In the genomic region with DNA sequence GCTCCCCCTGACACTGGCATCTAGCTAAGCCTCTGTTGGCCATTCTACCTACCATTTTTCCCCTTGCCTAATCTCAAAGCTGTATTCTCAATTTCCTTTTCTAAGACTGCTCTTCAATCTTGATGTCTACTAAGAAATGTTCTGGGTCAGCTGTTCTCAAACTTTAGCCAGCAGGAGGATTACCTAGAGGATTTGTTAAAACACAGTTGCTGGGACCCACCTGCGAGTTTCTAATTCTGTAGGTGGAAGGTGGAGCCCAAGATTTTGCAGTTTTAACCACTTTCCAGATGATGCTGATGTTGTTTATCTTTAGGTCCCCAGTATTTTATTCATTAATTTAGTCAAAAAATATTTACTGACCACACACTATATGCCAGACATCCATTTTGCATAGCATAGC, we compare ENCODE assay signal across 2 cellular contexts.
TF ChIP-seq lines count a peak whose summit lies in the region.

No MANE protein-coding gene starts in this region.

TF ChIP-seq in IMR-90, 13 proteins besides CTCF, POLR2A, EP300 and RAD21:
- no peak for TF ChIP-seq USF2 (IDR thresholded peaks at IDR 0.05; ENCODE audit: low read depth, low read length)
- TF ChIP-seq CEBPB (IDR thresholded peaks at IDR 0.05; ENCODE audit: low read depth, low read length) = no peak
- no peak for TF ChIP-seq BHLHE40 (IDR thresholded peaks at IDR 0.05; ENCODE audit: low read depth, low read length)
- no peak for TF ChIP-seq MAFK (IDR thresholded peaks at IDR 0.05; ENCODE audit: low read depth, low read length)
- no peak for TF ChIP-seq MAZ (IDR thresholded peaks at IDR 0.05; ENCODE audit: borderline replicate concordance, low read depth, low read length)

TF ChIP-seq in H1, 55 proteins besides CTCF, POLR2A, EP300 and RAD21:
- no peak for TF ChIP-seq CREB1 (IDR thresholded peaks at IDR 0.05)
- TF ChIP-seq BACH1 (IDR thresholded peaks at IDR 0.05; ENCODE audit: low read length) = no peak
- TF ChIP-seq EZH2 (IDR thresholded peaks at IDR 0.05; ENCODE audit: low read depth, low read length, severe bottlenecking) = no peak
- no peak for TF ChIP-seq SP2 (IDR thresholded peaks at IDR 0.05; ENCODE audit: low read length)
- TF ChIP-seq CEBPB (IDR thresholded peaks at IDR 0.05; ENCODE audit: low read depth, low read length) = no peak
- TF ChIP-seq, protein P1, sequence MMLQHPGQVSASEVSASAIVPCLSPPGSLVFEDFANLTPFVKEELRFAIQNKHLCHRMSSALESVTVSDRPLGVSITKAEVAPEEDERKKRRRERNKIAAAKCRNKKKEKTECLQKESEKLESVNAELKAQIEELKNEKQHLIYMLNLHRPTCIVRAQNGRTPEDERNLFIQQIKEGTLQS (IDR thresholded peaks at IDR 0.05; ENCODE audit: insufficient read depth, low read depth, low read length) = no peak
- no peak for TF ChIP-seq RFX5 (IDR thresholded peaks at IDR 0.05; ENCODE audit: borderline replicate concordance, low read depth, low read length)
- no peak for TF ChIP-seq CBX8 (IDR thresholded peaks at IDR 0.05; ENCODE audit: borderline replicate concordance, low read depth, low read length)
- no peak for TF ChIP-seq NRF1 (IDR thresholded peaks at IDR 0.05; ENCODE audit: low read depth, low read length)
- no peak for TF ChIP-seq TEAD4 (IDR thresholded peaks at IDR 0.05; ENCODE audit: low read depth, low read length)
- no peak for TF ChIP-seq GABPA (IDR thresholded peaks at IDR 0.05; ENCODE audit: borderline replicate concordance, insufficient read depth, low read length)
- no peak for TF ChIP-seq SP4 (IDR thresholded peaks at IDR 0.05; ENCODE audit: low read length)
- no peak for TF ChIP-seq SUZ12 (IDR thresholded peaks at IDR 0.05; ENCODE audit: low read length)
- no peak for TF ChIP-seq BCL11A (IDR thresholded peaks at IDR 0.05; ENCODE audit: low read depth in 2 of 2, low read length in 2 of 2)
